Comparison of ENCODE assay signal across 11 cellular contexts in the genomic region with DNA sequence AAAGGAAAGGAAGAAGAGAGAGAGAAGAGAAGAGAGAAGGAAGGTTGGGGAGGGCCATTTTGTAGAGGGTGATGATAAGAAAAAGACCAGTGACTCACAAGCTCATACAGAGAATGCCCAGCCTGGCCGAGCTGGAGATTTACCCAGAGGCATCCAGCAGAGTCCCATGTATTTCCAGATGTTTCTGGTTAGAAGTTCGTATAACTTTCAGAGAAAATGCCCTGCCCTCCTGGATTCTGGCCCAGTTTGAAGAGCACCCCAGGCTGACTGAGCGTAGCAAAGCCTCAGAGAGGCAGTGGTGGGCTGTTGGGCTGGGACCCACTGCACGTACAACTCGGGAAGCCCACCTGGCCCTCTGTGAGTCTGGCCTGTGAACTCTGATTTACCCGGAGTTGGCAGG.
DNase-seq lines count a peak whose midpoint lies in the region; ATAC-seq and TF ChIP-seq lines count a peak whose summit lies in the region.
"Had no signal": no experiment of that assay in that cellular context is flagged by ENCODE, and none has a peak within 500 bp of the region (broad histone marks: within the 10 kb centered on the region; RNA-seq: fewer than 3 reads in every experiment).

No MANE protein-coding gene starts in this region.

- H3K27ac ChIP-seq in gastrocnemius medialis, result no peak overlapping the region
- H3K27ac ChIP-seq: gastroesophageal sphincter had no signal

- peak overlapping the region in 2 of 8 donors; percentile 17 to 66 for H3K4me3 Mint-ChIP-seq in naive B cell

- H3K36me3 Mint-ChIP-seq in naive B cell, result peaks cover 0 to 4% of the 10 kb centered on the region in 2 donors

- peaks cover 57 to 83% (median 76%) of the 10 kb centered on the region in 3 donors for H3K4me1 Mint-ChIP-seq in naive B cell

- H3K4me1 ChIP-seq in gastrocnemius medialis, result no peaks in the 10 kb centered on the region
- H3K4me1 ChIP-seq: gastroesophageal sphincter had no signal

- no peaks in the 10 kb centered on the region for H3K36me3 ChIP-seq in gastrocnemius medialis
- H3K36me3 ChIP-seq: gastroesophageal sphincter had no signal

- H3K27ac Mint-ChIP-seq in naive B cell, result peak overlapping the region in 5 of 6 donors; percentile 50 to 90 (median 80)

- no peaks in the 10 kb centered on the region for H3K27me3 ChIP-seq in gastrocnemius medialis
- H3K27me3 ChIP-seq: gastroesophageal sphincter had no signal

- H3K27me3 Mint-ChIP-seq in naive B cell, result no peaks in the 10 kb centered on the region

- TF ChIP-seq CTCF in AG09319 (IDR thresholded peaks at IDR 0.05; ENCODE audit: low read depth, low read length) (peak; percentile 22), astrocyte of the cerebellum (IDR thresholded peaks at IDR 0.05; ENCODE audit: low read depth, low read length, missing control alignments) (no peak), gastrocnemius medialis (IDR thresholded peaks at IDR 0.05 in 4 of 5, conservative IDR thresholded peaks at IDR 0.05 in 1 of 5) (no peak)

- H3K9me3 ChIP-seq in gastrocnemius medialis, result no peaks in the 10 kb centered on the region
- H3K9me3 ChIP-seq: gastroesophageal sphincter had no signal

- in situ Hi-C loops in astrocyte of the cerebellum (cut with HindIII; ENCODE audit: low sequenced_read_pairs) (no loop called here), gastrocnemius medialis (cut with MboI; ENCODE audit: low sequenced_read_pairs in 4 of 4) (no loop called here)

- no peak for ATAC-seq in naive B cell (ENCODE audit: low read depth in 2 of 2)
- no peak for ATAC-seq in GM21619 (IDR thresholded peaks at IDR 0.05; ENCODE audit: unreplicated experiment)
- ATAC-seq in HG03432 (IDR thresholded peaks at IDR 0.05; ENCODE audit: unreplicated experiment), result no peak
- no peak for ATAC-seq in GM21737 (IDR thresholded peaks at IDR 0.05; ENCODE audit: unreplicated experiment)
- ATAC-seq in gastrocnemius medialis, result no peak
- ATAC-seq: gastroesophageal sphincter had no signal

- intact Hi-C loops in gastrocnemius medialis (cut with DNase I; ENCODE audit: low total_unique reads), result no loop called here

- DNase-seq in AG09319 (ENCODE audit: extremely low read depth, low read depth), result peak; percentile 78
- DNase-seq in GM04503 (ENCODE audit: low read depth), result peak; percentile 76
- DNase-seq in astrocyte of the cerebellum (ENCODE audit: low read depth), result peak; percentile 72
- no peak for DNase-seq in naive B cell
- DNase-seq in gastrocnemius medialis, result no peak
- DNase-seq: activated CD4-positive, alpha-beta T cell treated with anti-CD3 and anti-CD28 coated beads, Interleukin-2, amount 50 U/mL, for 1 hour; NCI-H345 had no signal

- no peak for TF ChIP-seq POLR2A in gastrocnemius medialis (IDR thresholded peaks at IDR 0.05)

- H3K4me3 ChIP-seq in astrocyte of the cerebellum (ENCODE audit: low read depth, low read length) (no peak overlapping the region), gastrocnemius medialis (no peak overlapping the region)
- H3K4me3 ChIP-seq: gastroesophageal sphincter had no signal

- H3K9me3 Mint-ChIP-seq in naive B cell, result no peaks in the 10 kb centered on the region

Comparison
In these comparisons a context has a peak if more than half of its experiments do, and no peak if none do; other contexts are left out.
1. DNase-seq: peak in AG09319 (single experiment), GM04503 (single experiment) and astrocyte of the cerebellum (single experiment); none in naive B cell (single experiment) and gastrocnemius medialis (0 of 2).